15 cellular contexts compared by ENCODE assay signal in genomic region chr14:73833024-73833423, GRCh38. TPM values are rescaled to one million over a fixed set of nuclear protein-coding genes. Genes with fewer than 3 reads are reported as not detected.
DNase-seq lines count a peak whose midpoint lies in the region; ATAC-seq, FAIRE-seq and TF ChIP-seq lines count a peak whose summit lies in the region.
"Had no signal": no experiment of that assay in that cellular context is flagged by ENCODE, and none has a peak within 500 bp of the region (broad histone marks: within the 10 kb centered on the region; RNA-seq: fewer than 3 reads in every experiment).

No MANE protein-coding gene starts in this region.

- H3K4me3 ChIP-seq in fibroblast of mammary gland (ENCODE audit: control insufficient read depth, low read depth, low read length) = no peak overlapping the region
- H3K4me3 ChIP-seq: BLaER1 treated with 17β-estradiol and CSF1 and Interleukin-3, amounts not matched to agents 10 nM and 100 nM; uterus had no signal

- TF ChIP-seq CTCF in fibroblast of mammary gland (conservative IDR thresholded peaks at IDR 0.05; ENCODE audit: control insufficient read depth, insufficient read depth, low read depth, low read length) = no peak

- in situ Hi-C loops in G401 (cut with HindIII; ENCODE audit: low sequenced_read_pairs) = no loop called here

- no peak for ATAC-seq in GM21515 (IDR thresholded peaks at IDR 0.05; ENCODE audit: unreplicated experiment)
- ATAC-seq: stimulated activated naive CD8-positive, alpha-beta T cell treated with anti-CD3 and anti-CD28 coated beads, Interleukin-15, Interleukin-2, amounts not matched to agents 100 U/mL and 50 U/mL, for 24 hours had no signal

- peak; percentile 90 for DNase-seq in G401 (ENCODE audit: low spot score)
- peak; percentile 87 for DNase-seq in RPMI7951 (ENCODE audit: low read depth)
- DNase-seq in fibroblast of mammary gland (ENCODE audit: low read depth) = peak; percentile 80
- peak; percentile 99 for DNase-seq in renal cortical epithelial cell (ENCODE audit: low read depth)
- no peak for DNase-seq in GM12892 (ENCODE audit: insufficient read length)
- no peak for DNase-seq in HPDE6-E6E7 (ENCODE audit: extremely low spot score)
- DNase-seq in activated naive CD4-positive, alpha-beta T cell treated with Interleukin-2 at 50 U/mL for 16 hours = no peak
- DNase-seq: activated CD8-positive, alpha-beta memory T cell treated with anti-CD3 and anti-CD28 coated beads for 24 hours; aorta; NCI-H146; occipital lobe; stimulated activated naive CD8-positive, alpha-beta T cell treated with anti-CD3 and anti-CD28 coated beads, Interleukin-15, Interleukin-2, amounts not matched to agents 100 U/mL and 50 U/mL, for 24 hours; uterus had no signal

- no peak for FAIRE-seq in GM12892 (lab: Jason Lieb, UNC)

- no peak for TF ChIP-seq POLR2A in GM12892 (IDR thresholded peaks at IDR 0.05; ENCODE audit: low read depth, low read length)

RNA-seq across cellular contexts. Expression of gene PTGR2, which starts 18.6 kb away (rescaled TPM):
- total RNA-seq in G401 (2014; rRNA removed; shearing (Covaris generic)) = 2.1 and 6.6 TPM in 2 replicates
- 4.9 and 5.1 TPM in 2 replicates for total RNA-seq in RPMI7951 (2014; rRNA removed; shearing (Covaris generic))
- 7.6 and 13.4 TPM in 2 replicates for total RNA-seq in renal cortical epithelial cell
- polyA plus RNA-seq in GM12892 (2012; ENCODE audit: missing spikeins) = 6.6 TPM

RNA-seq across cellular contexts. Expression of gene ZNF410, which starts 53.6 kb away (rescaled TPM):
- 51.9 and 63.0 TPM in 2 replicates for total RNA-seq in G401 (2014; rRNA removed; shearing (Covaris generic))
- total RNA-seq in RPMI7951 (2014; rRNA removed; shearing (Covaris generic)) = 64.9 and 67.9 TPM in 2 replicates
- total RNA-seq in renal cortical epithelial cell = 95.9 and 103 TPM in 2 replicates
- 27.1 TPM for polyA plus RNA-seq in GM12892 (2012; ENCODE audit: missing spikeins)

Comparison
In these comparisons a context has a peak if more than half of its experiments do, and no peak if none do; other contexts are left out.
1. DNase-seq: peak in G401 (single experiment), RPMI7951 (single experiment), fibroblast of mammary gland (single experiment) and renal cortical epithelial cell (single experiment); none in GM12892 (single experiment), HPDE6-E6E7 (single experiment) and activated naive CD4-positive, alpha-beta T cell treated with Interleukin-2 at 50 U/mL for 16 hours (single experiment).